1 cellular context compared by ENCODE assay signal in genomic region chr3:157159762-157160651, GRCh38.
TF ChIP-seq lines count a peak whose summit lies in the region.

Gene CCNL1 (minus strand): TSS chr3:157160147. CDS start chr3:157160094, 53 bp downstream.

TF ChIP-seq in HEK293, 187 proteins besides CTCF, POLR2A, EP300 and RAD21 (continued from another document):
- TF ChIP-seq ZBTB11 (tag by site-specific recombination; conservative IDR thresholded peaks at IDR 0.05; ENCODE audit: low read depth) (peak; percentile 94), ZNF777 (tag by site-specific recombination; IDR thresholded peaks at IDR 0.05; ENCODE audit: borderline replicate concordance) (peak; percentile 77; the same call in 1 of the 2 replicates), KLF7 (tag by site-specific recombination; IDR thresholded peaks at IDR 0.05; ENCODE audit: borderline replicate concordance) (peak; percentile 96), ZNF610 (tag by site-specific recombination; IDR thresholded peaks at IDR 0.05; ENCODE audit: borderline replicate concordance) (no peak), ZNF335 (tag by site-specific recombination; conservative IDR thresholded peaks at IDR 0.05) (peak; percentile 44), KLF1 (tag by site-specific recombination; IDR thresholded peaks at IDR 0.05) (peak; percentile 91), BCL11B (tag by site-specific recombination; IDR thresholded peaks at IDR 0.05; ENCODE audit: low read depth) (peak; percentile 88), EGR2 (tag by site-specific recombination; IDR thresholded peaks at IDR 0.05; ENCODE audit: low read depth) (peak; percentile 36; the same call in 1 of the 2 replicates)
